Comparison of ENCODE assay signal across 16 cellular contexts in genomic region chr5:30764704-30765103, GRCh38.
"Had no signal": no experiment of that assay in that cellular context is flagged by ENCODE, and none has a peak within 500 bp of the region (broad histone marks: within the 10 kb centered on the region; RNA-seq: fewer than 3 reads in every experiment).

No MANE protein-coding gene starts in this region.

- DNase-seq: activated naive CD8-positive, alpha-beta T cell treated with anti-CD3 and anti-CD28 coated beads for 36 hours; anterior cingulate cortex; colonic mucosa; esophagus squamous epithelium; foreskin melanocyte; head of caudate nucleus; islet precursor cell; left ventricle myocardium inferior; mesendoderm; posterior cingulate gyrus; SK-N-SH; stimulated activated CD4-positive, alpha-beta T cell treated with anti-CD3 and anti-CD28 coated beads, Interleukin-4, amount 100 ng/mL, for 4 hours; stimulated activated CD8-positive, alpha-beta memory T cell treated with anti-CD3 and anti-CD28 coated beads, Interleukin-4, amount 100 ng/mL, for 48 hours; stimulated activated naive CD4-positive, alpha-beta T cell treated with Interleukin-2 at 50 U/mL for 16 hours; T-cell; T-helper 9 cell had no signal
